In the genomic region with DNA sequence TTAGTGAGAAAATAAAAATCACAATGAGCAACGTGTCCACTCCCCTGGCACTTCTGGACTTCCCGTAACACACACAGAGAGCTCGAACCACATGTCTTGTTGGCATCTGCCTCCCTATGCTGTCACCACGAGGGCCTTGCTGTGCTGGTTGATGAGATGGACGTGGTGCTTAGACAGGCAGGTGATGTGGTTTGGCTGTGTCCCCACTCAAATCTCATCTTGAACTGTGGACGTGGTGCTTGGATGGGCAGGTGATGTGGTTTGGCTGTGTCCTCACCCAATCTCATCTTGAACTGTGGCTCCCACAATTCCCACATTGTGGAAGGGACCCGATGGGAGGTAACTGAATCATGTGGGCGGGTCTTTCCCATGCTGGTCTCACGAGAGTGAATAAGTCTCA, we compare ENCODE assay signal across 17 cellular contexts. TPM values are rescaled to one million over a fixed set of nuclear protein-coding genes. Genes with fewer than 3 reads are reported as not detected.
"Had no signal": no experiment of that assay in that cellular context is flagged by ENCODE, and none has a peak within 500 bp of the region (broad histone marks: within the 10 kb centered on the region; RNA-seq: fewer than 3 reads in every experiment).

No MANE protein-coding gene starts in this region.

- H3K9me3 ChIP-seq: esophagus muscularis mucosa, heart right ventricle, mucosa of descending colon, neutrophil, spleen, thoracic aorta, upper lobe of left lung had no signal

- H3K27ac ChIP-seq: brain microvascular endothelial cell, esophagus muscularis mucosa, heart right ventricle, neutrophil, spleen, thoracic aorta, upper lobe of left lung had no signal

- DNase-seq: activated CD4-positive, alpha-beta T cell treated with anti-CD3 and anti-CD28 coated beads, Interleukin-2, amount 50 U/mL, for 1 hour; activated naive CD4-positive, alpha-beta T cell treated with Interleukin-2 at 50 U/mL for 16 hours; activated naive CD8-positive, alpha-beta T cell treated with anti-CD3 and anti-CD28 coated beads, Interleukin-2, amount 50 U/mL, for 24 hours; activated T-cell treated with anti-CD3 and anti-CD28 coated beads, Interleukin-2, amount 50 U/mL, for 4 hours; brain microvascular endothelial cell; cortex of kidney; effector CD8-positive, alpha-beta T cell; heart right ventricle; stimulated activated CD4-positive, alpha-beta T cell treated with anti-CD3 and anti-CD28 coated beads, Interleukin-4, amount 100 ng/mL, for 4 hours had no signal

- H3K4me3 ChIP-seq: esophagus muscularis mucosa, heart right ventricle, mucosa of descending colon, spleen, thoracic aorta, upper lobe of left lung had no signal

- ATAC-seq: activated naive CD8-positive, alpha-beta T cell treated with anti-CD3 and anti-CD28 coated beads, Interleukin-2, amount 50 U/mL, for 24 hours; activated T-cell treated with anti-CD3 and anti-CD28 coated beads, Interleukin-2, amount 50 U/mL, for 4 hours; mucosa of descending colon; naive thymus-derived CD8-positive, alpha-beta T cell; stimulated activated memory B cell treated with anti-CD40 and anti-IgM and Interleukin-4, amounts not matched to agents 10 μg/mL and 1 μg/mL and 100 μg/mL, for 72 hours had no signal

- H3K36me3 ChIP-seq: brain microvascular endothelial cell, esophagus muscularis mucosa, heart right ventricle, neutrophil, spleen, thoracic aorta, upper lobe of left lung had no signal

RNA-seq across cellular contexts. Expression of gene SLC26A1, which starts 58.3 kb away (rescaled TPM):
- total RNA-seq: thoracic aorta had no signal
